ENCODE assay signal across 17 cellular contexts in the genomic region with DNA sequence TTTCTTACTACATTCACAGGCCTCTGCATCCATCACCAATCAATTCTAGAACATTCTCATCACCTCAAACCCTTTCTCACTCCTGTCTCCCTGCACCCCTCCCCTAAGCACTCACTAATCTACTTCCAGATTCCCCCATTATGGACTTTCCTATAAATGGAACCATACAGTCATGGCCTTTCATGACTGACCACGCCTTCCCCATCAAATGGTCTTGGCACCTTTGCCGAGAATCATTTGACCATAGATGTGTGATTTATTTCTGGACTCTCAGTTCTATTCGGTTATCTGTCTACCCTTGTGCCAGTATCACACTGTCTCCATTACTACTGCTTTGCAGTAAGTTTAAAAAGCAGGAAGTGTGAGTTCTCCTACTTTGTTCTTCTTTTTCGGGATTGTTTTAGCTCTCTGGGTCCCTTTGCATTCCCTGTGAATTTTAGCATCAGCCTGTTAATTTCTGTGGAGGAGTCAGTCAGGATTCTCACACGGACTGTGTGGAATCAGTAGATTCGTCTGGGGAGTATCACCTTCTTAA.
"Had no signal": no experiment of that assay in that cellular context is flagged by ENCODE, and none has a peak within 500 bp of the region (broad histone marks: within the 10 kb centered on the region; RNA-seq: fewer than 3 reads in every experiment).

No MANE protein-coding gene starts in this region.

- FAIRE-seq: astrocyte, bronchial epithelial cell, colon, endometrium had no signal

- H3K4me1 ChIP-seq: neural progenitor cell had no signal

- H3K4me1 Mint-ChIP-seq: activated CD4-positive, alpha-beta memory T cell treated with anti-CD3 and anti-CD28 coated beads, Interleukin-2, amount 10 ng/mL, durations not matched to agents 7 days and 5 days; neural progenitor cell had no signal

- H3K9ac ChIP-seq: neural progenitor cell had no signal

- H3K4me3 ChIP-seq: neural progenitor cell, SJCRH30, skin epidermis had no signal

- H3K27me3 Mint-ChIP-seq: activated CD4-positive, alpha-beta memory T cell treated with anti-CD3 and anti-CD28 coated beads, Interleukin-2, amount 10 ng/mL, durations not matched to agents 7 days and 5 days; type B pancreatic cell had no signal

- H2AFZ ChIP-seq: neural progenitor cell had no signal

- DNase-seq: activated CD4-positive, alpha-beta memory T cell treated with anti-CD3 and anti-CD28 coated beads, Interleukin-2, amount 10 ng/mL, durations not matched to agents 7 days and 5 days; activated CD4-positive, alpha-beta T cell treated with anti-CD3 and anti-CD28 coated beads for 4 hours; activated CD8-positive, alpha-beta memory T cell treated with anti-CD3 and anti-CD28 coated beads, Interleukin-2, amount 50 U/mL, for 4 hours; activated gamma-delta T cell treated with Interleukin-2 at 50 U/mL for 16 hours; hippocampal formation; SJCRH30; stimulated activated CD4-positive, alpha-beta T cell treated with anti-CD3 and anti-CD28 coated beads, Interleukin-15, amount 100 ng/mL, for 24 hours; stimulated activated CD4-positive, alpha-beta T cell treated with anti-CD3 and anti-CD28 coated beads, Interleukin-4, amount 100 ng/mL, for 1 hour; stimulated activated naive CD4-positive, alpha-beta T cell; T-helper 2 cell had no signal

- H3K27me3 ChIP-seq: neural progenitor cell, SJCRH30 had no signal

- H3K9me3 Mint-ChIP-seq: activated CD4-positive, alpha-beta memory T cell treated with anti-CD3 and anti-CD28 coated beads, Interleukin-2, amount 10 ng/mL, durations not matched to agents 7 days and 5 days; neural progenitor cell; type B pancreatic cell had no signal

- H3K4me3 Mint-ChIP-seq: activated CD4-positive, alpha-beta memory T cell treated with anti-CD3 and anti-CD28 coated beads, Interleukin-2, amount 10 ng/mL, durations not matched to agents 7 days and 5 days; neural progenitor cell; type B pancreatic cell had no signal

- H3K9me3 ChIP-seq: SJCRH30 had no signal

- H3K27ac Mint-ChIP-seq: activated CD4-positive, alpha-beta memory T cell treated with anti-CD3 and anti-CD28 coated beads, Interleukin-2, amount 10 ng/mL, durations not matched to agents 7 days and 5 days; neural progenitor cell; type B pancreatic cell had no signal

- H3K4me2 ChIP-seq: neural progenitor cell had no signal

- H3K27ac ChIP-seq: neural progenitor cell, SJCRH30 had no signal
